11 cellular contexts compared by ENCODE assay signal in the genomic region with DNA sequence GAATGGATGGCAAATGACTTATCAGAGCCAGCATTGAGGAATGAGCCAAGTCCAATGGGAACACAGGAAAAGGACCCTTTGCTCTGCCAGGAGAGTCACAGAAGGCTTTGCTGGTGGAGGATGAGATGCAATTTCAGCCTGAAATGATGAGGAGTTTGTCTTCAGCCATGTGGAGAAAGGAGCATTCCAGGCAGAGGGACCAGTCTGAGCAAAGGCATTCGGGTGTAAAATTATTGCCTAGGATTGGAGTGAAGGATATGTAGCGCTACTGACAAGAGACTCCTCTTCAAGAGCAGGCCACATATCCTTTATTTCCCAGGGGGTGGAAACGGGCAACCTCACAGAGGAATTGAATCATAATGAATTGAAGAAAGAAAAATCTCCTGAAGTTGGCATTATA. TPM values are rescaled to one million over a fixed set of nuclear protein-coding genes. Genes with fewer than 3 reads are reported as not detected.
DNase-seq lines count a peak whose midpoint lies in the region; ATAC-seq and TF ChIP-seq lines count a peak whose summit lies in the region.
"Had no signal": no experiment of that assay in that cellular context is flagged by ENCODE, and none has a peak within 500 bp of the region (broad histone marks: within the 10 kb centered on the region; RNA-seq: fewer than 3 reads in every experiment).

No MANE protein-coding gene starts in this region.

- peak overlapping the region; percentile 62 for H2AK9ac ChIP-seq in IMR-90 (replicated peaks; ENCODE audit: low read depth, low read length, poor library complexity)

- H3K4me1 Mint-ChIP-seq in T-helper 1 cell treated with Interleukin-12 subunit alpha and Interleukin-12 subunit beta and Interleukin-4 antibody, amounts not matched to agents 30 μg/mL and 1 μg/mL, for 36 hours (ENCODE audit: low read depth): peaks cover 67% of the 10 kb centered on the region

- no peak overlapping the region for H3K56ac ChIP-seq in IMR-90 (ENCODE audit: extremely low read depth, insufficient read depth, low read length)

- H4K8ac ChIP-seq in IMR-90 (ENCODE audit: low read depth in 2 of 2, low read length in 2 of 2): no peak overlapping the region

- H2AK5ac ChIP-seq in IMR-90 (ENCODE audit: low read depth, low read length): no peak overlapping the region

- H2AFZ ChIP-seq in IMR-90 (replicated peaks; ENCODE audit: low read length, poor library complexity): no peak overlapping the region
- peak overlapping the region; percentile 59 for H2AFZ ChIP-seq in neuron (ENCODE audit: low read depth, low read length)

- no CpG with 5 or more reads among the region's 3 CpGs for WGBS in IMR-90 (ENCODE audit: extremely low coverage in 2 of 2, insufficient read length in 1 of 2), 2 experiments

- CTCF ChIA-PET in IMR-90 (lab: Yijun Ruan, JAX): no interaction called here

- no peak for ATAC-seq in IMR-90 (ENCODE audit: low read depth)

- H3K4me3 ChIP-seq in IMR-90 (ENCODE audit: insufficient read depth, low read depth, low read length): no peak overlapping the region
- no peak overlapping the region for H3K4me3 ChIP-seq in effector memory CD4-positive, alpha-beta T cell (ENCODE audit: insufficient read depth, low read depth, low read length, poor library complexity, severe bottlenecking)
- peak overlapping the region; percentile 77 for H3K4me3 ChIP-seq in neuron (ENCODE audit: low read length)

- H2BK120ac ChIP-seq in IMR-90 (ENCODE audit: low read depth, low read length): peak overlapping the region; percentile 49

- no peak overlapping the region for H2BK5ac ChIP-seq in IMR-90 (ENCODE audit: low read depth, low read length, poor library complexity, severe bottlenecking)

- peaks cover 11 to 43% of the 10 kb centered on the region in 2 experiments; a peak in 2 of 4 replicates for H3K79me1 ChIP-seq in IMR-90 (ENCODE audit: low read depth in 1 of 2, low read length in 2 of 2)

- H3K14ac ChIP-seq in IMR-90 (replicated peaks; ENCODE audit: low read depth, low read length): peak overlapping the region; percentile 25; the same call in 1 of the 2 replicates

- no TSS peak for BruUV-seq in IMR-90 (replicated peaks; lab: Mats Ljungman, UMichigan)

- H3K36me3 ChIP-seq in IMR-90 (ENCODE audit: control insufficient read depth, insufficient read depth, low read length) (peaks cover 5% of the 10 kb centered on the region; the same call in 1 of the 2 replicates), neuron (ENCODE audit: insufficient read depth, low read length) (peaks cover 7% of the 10 kb centered on the region)
- no peaks in the 10 kb centered on the region for H3K36me3 ChIP-seq in effector memory CD4-positive, alpha-beta T cell (ENCODE audit: control insufficient read depth, insufficient read depth, low read length)
- H3K36me3 ChIP-seq: breast epithelium, pancreas had no signal

- H3K27ac Mint-ChIP-seq in T-helper 1 cell treated with Interleukin-12 subunit alpha and Interleukin-12 subunit beta and Interleukin-4 antibody, amounts not matched to agents 30 μg/mL and 1 μg/mL, for 36 hours: peak overlapping the region; percentile 94

- H3K4me2 ChIP-seq in IMR-90 (ENCODE audit: low read depth, low read length): no peak overlapping the region

- H3K9ac ChIP-seq in IMR-90 (ENCODE audit: low read depth, low read length): no peak overlapping the region

- POLR2A ChIA-PET in IMR-90 (lab: Charles Lee; ENCODE audit: unreplicated experiment): no interaction called here

- in situ Hi-C loops in IMR-90 (cut with MboI; ENCODE audit: low sequenced_read_pairs): loop anchor here (25.0 kb wide), 1 partner anchor 122 kb away; no protein-coding TSS in a partner anchor

- no peak for DNase-seq in T-helper 1 cell
- no peak for DNase-seq in IMR-90
- no peak for DNase-seq in effector memory CD4-positive, alpha-beta T cell
- DNase-seq in stimulated activated CD4-positive, alpha-beta T cell treated with anti-CD3 and anti-CD28 coated beads, Interleukin-1b, Interleukin-23, amount 100 ng/mL, for 48 hours: no peak
- no peak for DNase-seq in SKM-1 (lab: John Stamatoyannopoulos, UW; ENCODE audit: unreplicated experiment)
- no peak for DNase-seq in erythroblast (lab: John Stamatoyannopoulos, UW)
- DNase-seq: pancreas; stimulated activated CD4-positive, alpha-beta T cell treated with anti-CD3 and anti-CD28 coated beads, Interleukin-4, amount 100 ng/mL, for 1 hour had no signal

- no peak overlapping the region; the same call in 1 of the 2 replicates for H2BK20ac ChIP-seq in IMR-90 (ENCODE audit: low read depth, low read length)

- H2BK15ac ChIP-seq in IMR-90 (ENCODE audit: low read depth, low read length): peak overlapping the region; percentile 88; the same call in 2 of the 3 replicates

- TF ChIP-seq RAD21 in IMR-90 (IDR thresholded peaks at IDR 0.05; ENCODE audit: low read length): no peak

- H3K23ac ChIP-seq in IMR-90 (ENCODE audit: low read depth, low read length): peak overlapping the region; percentile 86

- no peak overlapping the region for H4K91ac ChIP-seq in IMR-90 (ENCODE audit: insufficient read depth, low read depth, low read length)

- H3K27me3 ChIP-seq in IMR-90 (ENCODE audit: control insufficient read depth, insufficient read depth, low read length): no peaks in the 10 kb centered on the region; the same call in 1 of the 2 replicates
- no peaks in the 10 kb centered on the region for H3K27me3 ChIP-seq in effector memory CD4-positive, alpha-beta T cell (replicated peaks; ENCODE audit: control insufficient read depth, insufficient read depth, low read length, poor library complexity, severe bottlenecking)
- H3K27me3 ChIP-seq in neuron (ENCODE audit: insufficient read depth, low read length): no peaks in the 10 kb centered on the region
- H3K27me3 ChIP-seq: breast epithelium, pancreas had no signal

- no peaks in the 10 kb centered on the region for H3K27me3 Mint-ChIP-seq in T-helper 1 cell treated with Interleukin-12 subunit alpha and Interleukin-12 subunit beta and Interleukin-4 antibody, amounts not matched to agents 30 μg/mL and 1 μg/mL, for 36 hours (ENCODE audit: low read depth)

- peak overlapping the region; percentile 47; the same call in 1 of the 2 replicates for H3K4ac ChIP-seq in IMR-90 (ENCODE audit: low read depth, low read length)

- intact Hi-C loops in IMR-90 (cut with micrococcal nuclease): no loop called here

- TF ChIP-seq CTCF in IMR-90 (conservative IDR thresholded peaks at IDR 0.05; ENCODE audit: low read depth, low read length): no peak

- no peak overlapping the region for H4K5ac ChIP-seq in IMR-90 (ENCODE audit: low read depth, low read length)

- peaks cover 25% of the 10 kb centered on the region for H3K9me1 ChIP-seq in IMR-90 (ENCODE audit: insufficient read depth, low read length)

- H3K36me3 Mint-ChIP-seq in T-helper 1 cell treated with Interleukin-12 subunit alpha and Interleukin-12 subunit beta and Interleukin-4 antibody, amounts not matched to agents 30 μg/mL and 1 μg/mL, for 36 hours (ENCODE audit: low read depth): peaks cover 32% of the 10 kb centered on the region

- no peak overlapping the region for H3K18ac ChIP-seq in IMR-90 (ENCODE audit: low read depth, low read length)

- dilution Hi-C loops in IMR-90 (cut with HindIII; ENCODE audit: low sequenced_read_pairs, unreplicated experiment): no loop called here

- peaks cover 29% of the 10 kb centered on the region for H4K20me1 ChIP-seq in IMR-90 (ENCODE audit: insufficient read depth, low read length)

- H3K9me3 Mint-ChIP-seq in T-helper 1 cell treated with Interleukin-12 subunit alpha and Interleukin-12 subunit beta and Interleukin-4 antibody, amounts not matched to agents 30 μg/mL and 1 μg/mL, for 36 hours: no peaks in the 10 kb centered on the region

- TF ChIP-seq POLR2A in IMR-90 (IDR thresholded peaks at IDR 0.05; ENCODE audit: low read depth, low read length): no peak
- TF ChIP-seq POLR2A in erythroblast (IDR thresholded peaks at IDR 0.05; ENCODE audit: low read length): no peak

- peak overlapping the region; percentile 92 for H3K4me3 Mint-ChIP-seq in T-helper 1 cell treated with Interleukin-12 subunit alpha and Interleukin-12 subunit beta and Interleukin-4 antibody, amounts not matched to agents 30 μg/mL and 1 μg/mL, for 36 hours

- peaks cover 22% of the 10 kb centered on the region for H3K4me1 ChIP-seq in IMR-90 (ENCODE audit: control insufficient read depth, insufficient read depth, low read length)
- peaks cover 48% of the 10 kb centered on the region for H3K4me1 ChIP-seq in effector memory CD4-positive, alpha-beta T cell (ENCODE audit: control insufficient read depth, insufficient read depth, low read length, poor library complexity, severe bottlenecking)
- peaks cover 26% of the 10 kb centered on the region for H3K4me1 ChIP-seq in neuron (ENCODE audit: insufficient read depth, low read length)

- H3K9me3 ChIP-seq in IMR-90 (ENCODE audit: control insufficient read depth, insufficient read depth, low read length): no peaks in the 10 kb centered on the region
- no peaks in the 10 kb centered on the region for H3K9me3 ChIP-seq in effector memory CD4-positive, alpha-beta T cell (ENCODE audit: control insufficient read depth, low read length)
- no peaks in the 10 kb centered on the region for H3K9me3 ChIP-seq in neuron (ENCODE audit: low read length)
- H3K9me3 ChIP-seq: breast epithelium, pancreas had no signal

- no peak overlapping the region for H3K27ac ChIP-seq in IMR-90 (ENCODE audit: insufficient read depth, low read length)
- H3K27ac ChIP-seq in effector memory CD4-positive, alpha-beta T cell (ENCODE audit: insufficient read depth, low read length, poor library complexity, severe bottlenecking): peak overlapping the region; percentile 67

TF ChIP-seq in IMR-90, 13 proteins besides CTCF, POLR2A, EP300 and RAD21:
- no peak for TF ChIP-seq SMC3 (IDR thresholded peaks at IDR 0.05; ENCODE audit: low read depth, low read length)
- no peak for TF ChIP-seq MAFK (IDR thresholded peaks at IDR 0.05; ENCODE audit: low read depth, low read length)

RNA-seq across cellular contexts. Expression of gene CSF1, which starts 1.1 kb away (rescaled TPM):
- total RNA-seq in IMR-90 (2012; rRNA removed): 9.4 and 14.3 TPM in 2 replicates
- 22.0 and 25.6 TPM in 2 replicates for polyA plus RNA-seq in IMR-90 (2012; rRNA removed)
- 19.2 and 30.9 TPM in 2 replicates for polyA plus RNA-seq in IMR-90 (2012; cell fraction: cytosol; rRNA removed)
- 26.9 and 32.7 TPM in 2 replicates for polyA plus RNA-seq in IMR-90 (2012; cell fraction: nucleus; rRNA removed; ENCODE audit: low replicate concordance)
